Comparison of ENCODE assay signal across 1 cellular context in genomic region chr7:26864309-26865093, GRCh38.
TF ChIP-seq lines count a peak whose summit lies in the region.

A gene with protein sequence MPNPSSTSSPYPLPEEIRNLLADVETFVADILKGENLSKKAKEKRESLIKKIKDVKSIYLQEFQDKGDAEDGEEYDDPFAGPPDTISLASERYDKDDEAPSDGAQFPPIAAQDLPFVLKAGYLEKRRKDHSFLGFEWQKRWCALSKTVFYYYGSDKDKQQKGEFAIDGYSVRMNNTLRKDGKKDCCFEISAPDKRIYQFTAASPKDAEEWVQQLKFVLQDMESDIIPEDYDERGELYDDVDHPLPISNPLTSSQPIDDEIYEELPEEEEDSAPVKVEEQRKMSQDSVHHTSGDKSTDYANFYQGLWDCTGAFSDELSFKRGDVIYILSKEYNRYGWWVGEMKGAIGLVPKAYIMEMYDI (minus strand): TSS chr7:26864590. CDS start chr7:26864429, 161 bp downstream.

TF ChIP-seq in K562, 482 proteins besides CTCF, POLR2A, EP300 and RAD21 (continued from another document and continues in another):
- TF ChIP-seq, protein P1, sequence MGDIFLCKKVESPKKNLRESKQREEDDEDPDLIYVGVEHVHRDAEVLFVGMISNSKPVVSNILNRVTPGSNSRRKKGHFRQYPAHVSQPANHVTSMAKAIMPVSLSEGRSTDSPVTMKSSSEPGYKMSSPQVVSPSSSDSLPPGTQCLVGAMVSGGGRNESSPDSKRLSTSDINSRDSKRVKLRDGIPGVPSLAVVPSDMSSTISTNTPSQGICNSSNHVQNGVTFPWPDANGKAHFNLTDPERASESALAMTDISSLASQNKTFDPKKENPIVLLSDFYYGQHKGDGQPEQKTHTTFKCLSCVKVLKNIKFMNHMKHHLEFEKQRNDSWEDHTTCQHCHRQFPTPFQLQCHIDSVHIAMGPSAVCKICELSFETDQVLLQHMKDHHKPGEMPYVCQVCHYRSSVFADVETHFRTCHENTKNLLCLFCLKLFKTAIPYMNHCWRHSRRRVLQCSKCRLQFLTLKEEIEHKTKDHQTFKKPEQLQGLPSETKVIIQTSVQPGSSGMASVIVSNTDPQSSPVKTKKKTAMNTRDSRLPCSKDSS (IDR thresholded peaks at IDR 0.05; ENCODE audit: low read depth, partially characterized antibody), result no peak
- TF ChIP-seq PRDM10 (IDR thresholded peaks at IDR 0.05; ENCODE audit: partially characterized antibody), result no peak
- 0 out of 2 replicates have a peak, but pooled peaks have one; percentile 29 for TF ChIP-seq SIN3B (IDR thresholded peaks at IDR 0.05; ENCODE audit: low read depth)
- TF ChIP-seq RB1 (IDR thresholded peaks at IDR 0.05; ENCODE audit: low read depth), result peak; percentile 66; the same call in 1 of the 2 replicates
- TF ChIP-seq ZFX (CRISPR knock-in tag; IDR thresholded peaks at IDR 0.05), result peak; percentile 63
- no peak for TF ChIP-seq POU5F1 (IDR thresholded peaks at IDR 0.05; ENCODE audit: borderline replicate concordance, low read depth, low read length, partially characterized antibody)
- TF ChIP-seq CBX5 (IDR thresholded peaks at IDR 0.05; ENCODE audit: borderline replicate concordance, low read depth), result no peak
- no peak for TF ChIP-seq COPS2 (conservative IDR thresholded peaks at IDR 0.05)
- peak; percentile 3; the same call in 1 of the 2 replicates for TF ChIP-seq MAFK (IDR thresholded peaks at IDR 0.05; ENCODE audit: low read length)
- no peak for TF ChIP-seq MCM5 (IDR thresholded peaks at IDR 0.05; ENCODE audit: low read depth)
- no peak for TF ChIP-seq MIER1 (IDR thresholded peaks at IDR 0.05; ENCODE audit: low read depth)
- TF ChIP-seq RBFOX2 (IDR thresholded peaks at IDR 0.05; ENCODE audit: low read depth, low read length), result peak; percentile 94
- no peak for TF ChIP-seq POLR3A (IDR thresholded peaks at IDR 0.05; ENCODE audit: borderline replicate concordance, extremely low read depth, insufficient read depth, insufficient read length)
- TF ChIP-seq ZNF143 (CRISPR knock-in tag; IDR thresholded peaks at IDR 0.05), result no peak
- TF ChIP-seq POLR2H (tag; IDR thresholded peaks at IDR 0.05; ENCODE audit: low read depth), result peak; percentile 95
- TF ChIP-seq, protein P2, sequence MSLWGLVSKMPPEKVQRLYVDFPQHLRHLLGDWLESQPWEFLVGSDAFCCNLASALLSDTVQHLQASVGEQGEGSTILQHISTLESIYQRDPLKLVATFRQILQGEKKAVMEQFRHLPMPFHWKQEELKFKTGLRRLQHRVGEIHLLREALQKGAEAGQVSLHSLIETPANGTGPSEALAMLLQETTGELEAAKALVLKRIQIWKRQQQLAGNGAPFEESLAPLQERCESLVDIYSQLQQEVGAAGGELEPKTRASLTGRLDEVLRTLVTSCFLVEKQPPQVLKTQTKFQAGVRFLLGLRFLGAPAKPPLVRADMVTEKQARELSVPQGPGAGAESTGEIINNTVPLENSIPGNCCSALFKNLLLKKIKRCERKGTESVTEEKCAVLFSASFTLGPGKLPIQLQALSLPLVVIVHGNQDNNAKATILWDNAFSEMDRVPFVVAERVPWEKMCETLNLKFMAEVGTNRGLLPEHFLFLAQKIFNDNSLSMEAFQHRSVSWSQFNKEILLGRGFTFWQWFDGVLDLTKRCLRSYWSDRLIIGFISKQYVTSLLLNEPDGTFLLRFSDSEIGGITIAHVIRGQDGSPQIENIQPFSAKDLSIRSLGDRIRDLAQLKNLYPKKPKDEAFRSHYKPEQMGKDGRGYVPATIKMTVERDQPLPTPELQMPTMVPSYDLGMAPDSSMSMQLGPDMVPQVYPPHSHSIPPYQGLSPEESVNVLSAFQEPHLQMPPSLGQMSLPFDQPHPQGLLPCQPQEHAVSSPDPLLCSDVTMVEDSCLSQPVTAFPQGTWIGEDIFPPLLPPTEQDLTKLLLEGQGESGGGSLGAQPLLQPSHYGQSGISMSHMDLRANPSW (CRISPR knock-in tag; IDR thresholded peaks at IDR 0.05), result no peak
- TF ChIP-seq, protein P3, sequence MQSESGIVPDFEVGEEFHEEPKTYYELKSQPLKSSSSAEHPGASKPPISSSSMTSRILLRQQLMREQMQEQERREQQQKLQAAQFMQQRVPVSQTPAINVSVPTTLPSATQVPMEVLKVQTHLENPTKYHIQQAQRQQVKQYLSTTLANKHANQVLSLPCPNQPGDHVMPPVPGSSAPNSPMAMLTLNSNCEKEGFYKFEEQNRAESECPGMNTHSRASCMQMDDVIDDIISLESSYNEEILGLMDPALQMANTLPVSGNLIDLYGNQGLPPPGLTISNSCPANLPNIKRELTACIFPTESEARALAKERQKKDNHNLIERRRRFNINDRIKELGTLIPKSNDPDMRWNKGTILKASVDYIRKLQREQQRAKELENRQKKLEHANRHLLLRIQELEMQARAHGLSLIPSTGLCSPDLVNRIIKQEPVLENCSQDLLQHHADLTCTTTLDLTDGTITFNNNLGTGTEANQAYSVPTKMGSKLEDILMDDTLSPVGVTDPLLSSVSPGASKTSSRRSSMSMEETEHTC (IDR thresholded peaks at IDR 0.05), result peak; percentile 55; the same call in 1 of the 2 replicates
- no peak for TF ChIP-seq ZNF121 (CRISPR knock-in tag; conservative IDR thresholded peaks at IDR 0.05)
- TF ChIP-seq, protein P4, sequence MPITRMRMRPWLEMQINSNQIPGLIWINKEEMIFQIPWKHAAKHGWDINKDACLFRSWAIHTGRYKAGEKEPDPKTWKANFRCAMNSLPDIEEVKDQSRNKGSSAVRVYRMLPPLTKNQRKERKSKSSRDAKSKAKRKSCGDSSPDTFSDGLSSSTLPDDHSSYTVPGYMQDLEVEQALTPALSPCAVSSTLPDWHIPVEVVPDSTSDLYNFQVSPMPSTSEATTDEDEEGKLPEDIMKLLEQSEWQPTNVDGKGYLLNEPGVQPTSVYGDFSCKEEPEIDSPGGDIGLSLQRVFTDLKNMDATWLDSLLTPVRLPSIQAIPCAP (CRISPR knock-in tag; IDR thresholded peaks at IDR 0.05; ENCODE audit: borderline replicate concordance), result no peak
- TF ChIP-seq RBM34 (IDR thresholded peaks at IDR 0.05; ENCODE audit: borderline replicate concordance, insufficient read depth, low read length), result no peak
- TF ChIP-seq JUN (IDR thresholded peaks at IDR 0.05; ENCODE audit: borderline replicate concordance, low read depth, low read length), result 0 out of 2 replicates have a peak, but pooled peaks have one; percentile 14
- no peak for TF ChIP-seq JUN (CRISPR knock-in tag; IDR thresholded peaks at IDR 0.05; ENCODE audit: borderline replicate concordance)
- no peak for TF ChIP-seq CCAR2 (IDR thresholded peaks at IDR 0.05; ENCODE audit: low read depth, low read length)
- no peak for TF ChIP-seq TARDBP (IDR thresholded peaks at IDR 0.05)
- 0 out of 2 replicates have a peak, but pooled peaks have one; percentile 28 for TF ChIP-seq CHAMP1 (IDR thresholded peaks at IDR 0.05)
- TF ChIP-seq ZNF592 (IDR thresholded peaks at IDR 0.05), result no peak; the same call in 1 of the 2 replicates
- no peak for TF ChIP-seq PHB2 (IDR thresholded peaks at IDR 0.05; ENCODE audit: low read depth)
- no peak for TF ChIP-seq ESRRB (CRISPR knock-in tag; IDR thresholded peaks at IDR 0.05; ENCODE audit: borderline replicate concordance)
- no peak for TF ChIP-seq BDP1 (IDR thresholded peaks at IDR 0.05; ENCODE audit: insufficient read depth, insufficient read length)
- TF ChIP-seq ZKSCAN3 (CRISPR knock-in tag; IDR thresholded peaks at IDR 0.05), result no peak
- peak; percentile 61 to 94 (median 86) for TF ChIP-seq YY1 (IDR thresholded peaks at IDR 0.05; ENCODE audit: borderline replicate concordance in 1 of 3, control insufficient read depth in 1 of 3, extremely low read depth in 1 of 3, insufficient read depth in 3 of 3, insufficient read length in 1 of 3, insufficient replicate concordance in 2 of 3, low read depth in 1 of 3, low read length in 2 of 3)
- TF ChIP-seq ATF3 (IDR thresholded peaks at IDR 0.05), result peak; percentile 61
- no peak for TF ChIP-seq ATF3 (CRISPR knock-in tag; conservative IDR thresholded peaks at IDR 0.05)
- no peak for TF ChIP-seq SAFB2 (IDR thresholded peaks at IDR 0.05; ENCODE audit: borderline replicate concordance, low read depth, low read length, severe bottlenecking)
- peak; percentile 62 for TF ChIP-seq TAF7 (tag; IDR thresholded peaks at IDR 0.05)
- TF ChIP-seq HOXB6 (CRISPR knock-in tag; IDR thresholded peaks at IDR 0.05; ENCODE audit: borderline replicate concordance), result no peak
- no peak for TF ChIP-seq EZH2 (IDR thresholded peaks at IDR 0.05; ENCODE audit: borderline replicate concordance, low read depth, low read length)
- no peak for TF ChIP-seq ELK3 (CRISPR knock-in tag; IDR thresholded peaks at IDR 0.05)
